In the genomic region with DNA sequence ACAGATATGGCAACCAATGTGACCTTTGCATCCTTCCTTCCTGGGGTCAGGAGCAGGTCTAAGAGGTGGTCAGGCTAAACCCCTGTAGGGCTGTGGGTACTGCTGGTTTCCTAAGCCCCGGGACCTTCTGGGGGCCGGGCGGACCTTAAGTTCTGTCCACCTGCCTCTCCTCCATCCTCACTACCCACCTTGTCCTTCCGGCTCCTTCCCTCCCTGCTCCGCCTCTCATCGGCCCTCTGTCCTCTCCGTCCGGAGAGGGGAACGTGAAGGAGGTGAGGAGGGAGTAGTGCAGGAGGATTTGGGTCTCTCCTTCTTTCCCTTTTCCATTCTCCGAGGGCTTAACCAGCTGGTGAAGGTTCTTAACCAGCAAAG, we compare ENCODE assay signal across 14 cellular contexts. TPM values are rescaled to one million over a fixed set of nuclear protein-coding genes. Genes with fewer than 3 reads are reported as not detected.
DNase-seq lines count a peak whose midpoint lies in the region; ATAC-seq, FAIRE-seq and TF ChIP-seq lines count a peak whose summit lies in the region.
"Had no signal": no experiment of that assay in that cellular context is flagged by ENCODE, and none has a peak within 500 bp of the region (broad histone marks: within the 10 kb centered on the region; RNA-seq: fewer than 3 reads in every experiment).

No MANE protein-coding gene starts in this region.

- no TSS peak for BruUV-seq in endothelial cell of umbilical vein (replicated peaks; lab: Mats Ljungman, UMichigan)

- H4K20me1 ChIP-seq in endothelial cell of umbilical vein (replicated peaks; ENCODE audit: control insufficient read depth, extremely low read depth, insufficient read depth, low read length) = no peaks in the 10 kb centered on the region

- no peaks in the 10 kb centered on the region for H3K27me3 Mint-ChIP-seq in activated T-cell treated with anti-CD3 and anti-CD28 coated beads, Interleukin-2, amount 50 U/mL, for 24 hours

- TF ChIP-seq EP300 in suprapubic skin (IDR thresholded peaks at IDR 0.05) = no peak

- H3K27ac Mint-ChIP-seq in activated T-cell treated with anti-CD3 and anti-CD28 coated beads, Interleukin-2, amount 50 U/mL, for 24 hours = peak overlapping the region; percentile 96

- peaks cover 91% of the 10 kb centered on the region for H3K36me3 Mint-ChIP-seq in activated T-cell treated with anti-CD3 and anti-CD28 coated beads, Interleukin-2, amount 50 U/mL, for 24 hours (ENCODE audit: low read depth)

- H2AFZ ChIP-seq in endothelial cell of umbilical vein (ENCODE audit: low read depth, low read length) = no peak overlapping the region

- CTCF ChIA-PET in endothelial cell of umbilical vein (lab: Charles Lee) = interaction anchor here (1.8 to 10.3 kb wide), 3 partner anchors 89 to 631 kb away, joined by 8 to 640 read pairs (median 92); no protein-coding TSS in a partner anchor

- no peaks in the 10 kb centered on the region for H3K9me1 ChIP-seq in endothelial cell of umbilical vein (replicated peaks; ENCODE audit: control insufficient read depth, extremely low read depth, insufficient read depth, low read length)

- H3K9me3 Mint-ChIP-seq in activated T-cell treated with anti-CD3 and anti-CD28 coated beads, Interleukin-2, amount 50 U/mL, for 24 hours = no peaks in the 10 kb centered on the region
- H3K9me3 Mint-ChIP-seq: nephron had no signal

- H3K36me3 ChIP-seq in endothelial cell of umbilical vein (ENCODE audit: control insufficient read depth in 2 of 2, extremely low read depth in 1 of 2, insufficient read depth in 2 of 2, low read length in 2 of 2) (peaks cover 17 to 29% of the 10 kb centered on the region in 2 experiments), suprapubic skin (peaks cover 57% of the 10 kb centered on the region)

- H3K4me1 Mint-ChIP-seq in activated T-cell treated with anti-CD3 and anti-CD28 coated beads, Interleukin-2, amount 50 U/mL, for 24 hours (ENCODE audit: low read depth) = peaks cover 35% of the 10 kb centered on the region

- H3K4me3 ChIP-seq in endothelial cell of umbilical vein (replicated peaks in 1 of 3; ENCODE audit: insufficient read depth in 1 of 3, low read depth in 1 of 3, low read length in 3 of 3) = peak overlapping the region in 1 of 3 experiments; percentile 1
- H3K4me3 ChIP-seq in suprapubic skin = peak overlapping the region; percentile 2

- H3K9me3 ChIP-seq in endothelial cell of umbilical vein (replicated peaks; ENCODE audit: control insufficient read depth, insufficient read depth, low read length) (no peaks in the 10 kb centered on the region), suprapubic skin (no peaks in the 10 kb centered on the region)
- H3K9me3 ChIP-seq: adrenal gland had no signal

- TF ChIP-seq POLR2A in endothelial cell of umbilical vein (IDR thresholded peaks at IDR 0.05; ENCODE audit: low read depth, low read length) = no peak
- no peak for TF ChIP-seq POLR2A in suprapubic skin (IDR thresholded peaks at IDR 0.05)

- peaks cover 3% of the 10 kb centered on the region for H3K79me2 ChIP-seq in endothelial cell of umbilical vein (ENCODE audit: control insufficient read depth, insufficient read depth, low read length)

- H3K9ac ChIP-seq in endothelial cell of umbilical vein (replicated peaks; ENCODE audit: extremely low read depth, insufficient read depth, low read length) = no peak overlapping the region

- H3K4me2 ChIP-seq in endothelial cell of umbilical vein (ENCODE audit: insufficient read depth, low read length) = peak overlapping the region; percentile 44

- H3K4me1 ChIP-seq in endothelial cell of umbilical vein (ENCODE audit: control insufficient read depth, extremely low read depth, insufficient read depth, low read length) = peaks cover 6% of the 10 kb centered on the region
- H3K4me1 ChIP-seq in suprapubic skin = peaks cover 4% of the 10 kb centered on the region

- POLR2A ChIA-PET in endothelial cell of umbilical vein (lab: Charles Lee) = no interaction called here

- H3K27ac ChIP-seq in endothelial cell of umbilical vein (ENCODE audit: insufficient read depth, low read depth, low read length) (no peak overlapping the region), suprapubic skin (no peak overlapping the region)

- intact Hi-C loops in endothelial cell of umbilical vein (cut with micrococcal nuclease) = no loop called here

- no peaks in the 10 kb centered on the region for H3K27me3 ChIP-seq in endothelial cell of umbilical vein (ENCODE audit: control insufficient read depth in 2 of 2, insufficient read depth in 2 of 2, low read length in 2 of 2)
- no peaks in the 10 kb centered on the region for H3K27me3 ChIP-seq in suprapubic skin
- H3K27me3 ChIP-seq: adrenal gland had no signal

- no peak for FAIRE-seq in endothelial cell of umbilical vein (lab: Jason Lieb, UNC)
- FAIRE-seq: endometrium, HepG2 had no signal

- H3K4me3 Mint-ChIP-seq in activated T-cell treated with anti-CD3 and anti-CD28 coated beads, Interleukin-2, amount 50 U/mL, for 24 hours = peak overlapping the region; percentile 88

- 74% methylated on average over 10 of the region's 10 CpGs for WGBS in suprapubic skin

- dilution Hi-C loops in endothelial cell of umbilical vein (cut with MboI; ENCODE audit: extremely low pct_ligation_motif_present, low sequenced_read_pairs) = no loop called here

- peak; percentile 25 for ATAC-seq in HG03432 (IDR thresholded peaks at IDR 0.05; ENCODE audit: unreplicated experiment)
- ATAC-seq: HepG2, Panc1 had no signal

- no peak for DNase-seq in activated T-cell treated with anti-CD3 and anti-CD28 coated beads, Interleukin-2, amount 50 U/mL, for 24 hours
- no peak for DNase-seq in activated T-cell treated with anti-CD3 and anti-CD28 coated beads, Interleukin-2, amount 50 U/mL, for 1 hour
- DNase-seq in endothelial cell of umbilical vein (ENCODE audit: low read depth, low spot score) (no peak), suprapubic skin (ENCODE audit: low spot score in 2 of 2) (no peak), amniotic stem cell (lab: John Stamatoyannopoulos, UW) (no peak), T-helper 9 cell (no peak), RPMI8226 (no peak)
- DNase-seq: NCI-H2081 had no signal

- TF ChIP-seq CTCF in endothelial cell of umbilical vein (IDR thresholded peaks at IDR 0.05; ENCODE audit: extremely low read depth in 1 of 2, insufficient read depth in 1 of 2, low read depth in 1 of 2, low read length in 2 of 2) = no peak
- no peak for TF ChIP-seq CTCF in suprapubic skin (IDR thresholded peaks at IDR 0.05)

TF ChIP-seq in endothelial cell of umbilical vein, 7 proteins besides CTCF, POLR2A, EP300 and RAD21:
- no peak for TF ChIP-seq MYC (IDR thresholded peaks at IDR 0.05; ENCODE audit: low read depth, low read length)
- no peak for TF ChIP-seq JUN (IDR thresholded peaks at IDR 0.05; ENCODE audit: borderline replicate concordance, insufficient read depth, insufficient read length, low read depth)
- TF ChIP-seq GATA2 (IDR thresholded peaks at IDR 0.05; ENCODE audit: insufficient read depth, insufficient read length, low read depth, low read length) = no peak
- TF ChIP-seq FOS (IDR thresholded peaks at IDR 0.05; ENCODE audit: borderline replicate concordance, insufficient read depth, low read length) = no peak
- no peak for TF ChIP-seq POLR2AphosphoS5 (IDR thresholded peaks at IDR 0.05; ENCODE audit: insufficient read depth, low read depth, low read length)
- TF ChIP-seq, protein P1, sequence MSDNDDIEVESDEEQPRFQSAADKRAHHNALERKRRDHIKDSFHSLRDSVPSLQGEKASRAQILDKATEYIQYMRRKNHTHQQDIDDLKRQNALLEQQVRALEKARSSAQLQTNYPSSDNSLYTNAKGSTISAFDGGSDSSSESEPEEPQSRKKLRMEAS (IDR thresholded peaks at IDR 0.05; ENCODE audit: insufficient read depth, insufficient read length) = no peak
- no peak for TF ChIP-seq EZH2 (IDR thresholded peaks at IDR 0.05; ENCODE audit: borderline replicate concordance, low read depth, low read length, severe bottlenecking)

RNA-seq across cellular contexts. Expression of a gene that starts 28.3 kb away (rescaled TPM):
- 151 and 155 TPM in 2 replicates for total RNA-seq in endothelial cell of umbilical vein
- 162 and 166 TPM in 2 replicates for polyA plus RNA-seq in endothelial cell of umbilical vein
- 199 and 231 TPM in 2 replicates for polyA plus RNA-seq in endothelial cell of umbilical vein (2011; cell fraction: cytosol; rRNA removed)
- polyA plus RNA-seq in endothelial cell of umbilical vein (2011; cell fraction: nucleus; rRNA removed) = 96.4 and 111 TPM in 2 replicates
- 141 TPM in 2 replicates for polyA plus RNA-seq in endothelial cell of umbilical vein (2012)
- polyA minus RNA-seq in endothelial cell of umbilical vein = 95.1 and 97.9 TPM in 2 replicates
- polyA minus RNA-seq in endothelial cell of umbilical vein (2011; cell fraction: cytosol; rRNA and poly(A)+ RNA removed) = 17.4 TPM
- 22.0 and 26.0 TPM in 2 replicates for polyA minus RNA-seq in endothelial cell of umbilical vein (2011; cell fraction: nucleus; rRNA and poly(A)+ RNA removed)
- total RNA-seq in suprapubic skin = 10 to 100 TPM in 3 of 4 donors, 1 to 10 TPM in 1; 9.7 to 17.8 (median 13.3) TPM

RNA-seq across cellular contexts. Expression of a gene that starts 40.5 kb away (rescaled TPM):
- total RNA-seq in endothelial cell of umbilical vein = 55.9 and 56.2 TPM in 2 replicates
- polyA plus RNA-seq in endothelial cell of umbilical vein = 41.0 and 42.9 TPM in 2 replicates
- 39.5 and 48.0 TPM in 2 replicates for polyA plus RNA-seq in endothelial cell of umbilical vein (2011; cell fraction: cytosol; rRNA removed)
- 37.1 and 41.4 TPM in 2 replicates for polyA plus RNA-seq in endothelial cell of umbilical vein (2011; cell fraction: nucleus; rRNA removed)
- 71.9 and 81.2 TPM in 2 replicates for polyA plus RNA-seq in endothelial cell of umbilical vein (2012)
- polyA minus RNA-seq in endothelial cell of umbilical vein = 37.1 and 38.4 TPM in 2 replicates
- 26.5 TPM for polyA minus RNA-seq in endothelial cell of umbilical vein (2011; cell fraction: cytosol; rRNA and poly(A)+ RNA removed)
- polyA minus RNA-seq in endothelial cell of umbilical vein (2011; cell fraction: nucleus; rRNA and poly(A)+ RNA removed) = 17.5 and 17.6 TPM in 2 replicates
- total RNA-seq in suprapubic skin = 10 to 100 TPM; 32.1 to 41.1 (median 33.8) TPM
